In the genomic region with DNA sequence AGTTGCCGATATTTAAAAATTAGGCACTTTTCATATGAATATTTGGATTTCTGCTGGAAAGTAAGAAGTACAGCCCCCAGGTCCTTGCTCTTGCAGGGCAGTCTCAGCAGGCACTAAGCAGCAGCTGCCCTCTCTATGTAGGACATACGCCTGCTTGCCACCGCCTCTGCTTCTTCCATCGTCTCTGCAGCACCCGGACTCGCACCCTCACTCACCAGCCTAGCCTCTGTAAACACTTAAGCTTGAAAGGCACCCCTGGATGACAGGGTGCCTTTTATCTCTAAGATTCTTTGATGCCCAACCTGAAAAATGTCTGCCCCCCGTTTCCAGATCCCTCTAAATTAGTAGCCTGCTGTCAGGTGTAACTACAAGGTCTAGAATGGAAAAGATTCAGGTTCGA, we compare ENCODE assay signal across 23 cellular contexts. TPM values are rescaled to one million over a fixed set of nuclear protein-coding genes. Genes with fewer than 3 reads are reported as not detected.
A peak's percentile ranks its signal among the peaks of the same experiment; 100 is the strongest.
DNase-seq lines count a peak whose midpoint lies in the region; ATAC-seq and TF ChIP-seq lines count a peak whose summit lies in the region.
"Had no signal": no experiment of that assay in that cellular context is flagged by ENCODE, and none has a peak within 500 bp of the region (broad histone marks: within the 10 kb centered on the region; RNA-seq: fewer than 3 reads in every experiment).

No MANE protein-coding gene starts in this region.

- H3K4me3 Mint-ChIP-seq in activated T-cell treated with anti-CD3 and anti-CD28 coated beads, Interleukin-2, amount 50 U/mL, for 4 hours: no peak overlapping the region
- no peak overlapping the region for H3K4me3 Mint-ChIP-seq in CD4-positive, alpha-beta memory T cell
- no peak overlapping the region for H3K4me3 Mint-ChIP-seq in activated B cell treated with CpG ODN at 0.5 μM for 24 hours
- H3K4me3 Mint-ChIP-seq in natural killer cell treated with Interleukin-12 subunit alpha and Interleukin-12 subunit beta and Interleukin-15 and Interleukin-18, amount 100 ng/mL, for 72 hours: no peak overlapping the region
- no peak overlapping the region for H3K4me3 Mint-ChIP-seq in activated CD4-positive, alpha-beta T cell treated with anti-CD3 and anti-CD28 coated beads, Interleukin-2, amount 10 ng/mL, durations not matched to agents 7 days and 5 days
- H3K4me3 Mint-ChIP-seq: HFFc6 had no signal

- H3K4me1 Mint-ChIP-seq in activated T-cell treated with anti-CD3 and anti-CD28 coated beads, Interleukin-2, amount 50 U/mL, for 4 hours (ENCODE audit: low read depth): no peaks in the 10 kb centered on the region
- H3K4me1 Mint-ChIP-seq in CD4-positive, alpha-beta memory T cell: peaks cover 0 to 5% (median 0%) of the 10 kb centered on the region in 4 donors
- no peaks in the 10 kb centered on the region for H3K4me1 Mint-ChIP-seq in activated B cell treated with CpG ODN at 0.5 μM for 24 hours
- H3K4me1 Mint-ChIP-seq in natural killer cell treated with Interleukin-12 subunit alpha and Interleukin-12 subunit beta and Interleukin-15 and Interleukin-18, amount 100 ng/mL, for 72 hours (ENCODE audit: low read depth in 2 of 2): peaks cover 0 to 3% of the 10 kb centered on the region in 2 donors
- no peaks in the 10 kb centered on the region for H3K4me1 Mint-ChIP-seq in activated CD4-positive, alpha-beta T cell treated with anti-CD3 and anti-CD28 coated beads, Interleukin-2, amount 10 ng/mL, durations not matched to agents 7 days and 5 days

- peak; percentile 1 for DNase-seq in activated T-cell treated with anti-CD3 and anti-CD28 coated beads, Interleukin-2, amount 50 U/mL, for 1 hour
- no peak for DNase-seq in activated T-cell treated with anti-CD3 and anti-CD28 coated beads, Interleukin-2, amount 50 U/mL, for 4 hours
- DNase-seq in CD4-positive, alpha-beta memory T cell: no peak
- no peak for DNase-seq in activated B cell treated with CpG ODN at 0.5 μM for 24 hours
- DNase-seq in natural killer cell treated with Interleukin-12 subunit alpha and Interleukin-12 subunit beta and Interleukin-15 and Interleukin-18, amount 100 ng/mL, for 72 hours (ENCODE audit: low spot score): peak; percentile 16
- no peak for DNase-seq in tibial nerve (ENCODE audit: low spot score in 2 of 2)
- DNase-seq in activated CD4-positive, alpha-beta T cell treated with anti-CD3 and anti-CD28 coated beads, Interleukin-2, amount 10 ng/mL, durations not matched to agents 7 days and 5 days: no peak
- DNase-seq: C1 segment of cervical spinal cord, Caco-2, EL, HFFc6, NCI-H1048, NCI-H1436 treated with DMSO at 0.1 percent for 48 hours, NCI-H2081, NCI-H510A, NCI-H82, PC-3 had no signal

- intact Hi-C loops in CD4-positive, alpha-beta memory T cell (cut with micrococcal nuclease): no loop called here
- intact Hi-C loops in activated B cell treated with CpG ODN at 0.5 μM for 24 hours (cut with micrococcal nuclease): no loop called here

- POLR2A ChIA-PET in CD4-positive, alpha-beta memory T cell (lab: Charles Lee; ENCODE audit: partially characterized antibody): interaction anchor here (1.1 to 1.4 kb wide), 2 partner anchors 12 to 36 kb away, joined by 3 to 4 read pairs; partner anchors contain the start of genes DDX24 and IFI27L1
- POLR2A ChIA-PET in activated B cell treated with CpG ODN at 0.5 μM for 24 hours (lab: Charles Lee): no interaction called here
- POLR2A ChIA-PET in activated CD4-positive, alpha-beta T cell treated with anti-CD3 and anti-CD28 coated beads, Interleukin-2, amount 10 ng/mL, durations not matched to agents 7 days and 5 days (lab: Charles Lee): no interaction called here

- H3K4me3 ChIP-seq in CD4-positive, alpha-beta memory T cell (ENCODE audit: low read length in 2 of 2): no peak overlapping the region
- H3K4me3 ChIP-seq in tibial nerve: no peak overlapping the region

- no peak for TF ChIP-seq CTCF in activated B cell treated with CpG ODN at 0.5 μM for 24 hours (IDR thresholded peaks at IDR 0.05)
- TF ChIP-seq CTCF in tibial nerve (IDR thresholded peaks at IDR 0.05): no peak

- CTCF ChIA-PET in CD4-positive, alpha-beta memory T cell (lab: Charles Lee; ENCODE audit: partially characterized antibody): interaction anchor here (0.9 to 3.7 kb wide), 4 partner anchors 9 to 135 kb away, joined by 3 to 21 read pairs (median 6); no protein-coding TSS in a partner anchor
- CTCF ChIA-PET in activated B cell treated with CpG ODN at 0.5 μM for 24 hours (lab: Charles Lee): no interaction called here
- CTCF ChIA-PET in activated CD4-positive, alpha-beta T cell treated with anti-CD3 and anti-CD28 coated beads, Interleukin-2, amount 10 ng/mL, durations not matched to agents 7 days and 5 days (lab: Charles Lee): interaction anchor here (1.1 to 1.7 kb wide), 2 partner anchors 9 to 10 kb away, joined by 3 to 4 read pairs; no protein-coding TSS in a partner anchor

- H3K9me3 ChIP-seq in CD4-positive, alpha-beta memory T cell (ENCODE audit: control insufficient read depth in 1 of 2, low read length in 2 of 2): no peaks in the 10 kb centered on the region
- no peaks in the 10 kb centered on the region for H3K9me3 ChIP-seq in tibial nerve
- H3K9me3 ChIP-seq: Caco-2 had no signal

- peaks cover 25% of the 10 kb centered on the region for H3K36me3 Mint-ChIP-seq in activated T-cell treated with anti-CD3 and anti-CD28 coated beads, Interleukin-2, amount 50 U/mL, for 4 hours (ENCODE audit: insufficient read depth)
- peaks cover 27 to 52% of the 10 kb centered on the region in 2 donors for H3K36me3 Mint-ChIP-seq in CD4-positive, alpha-beta memory T cell
- H3K36me3 Mint-ChIP-seq in activated B cell treated with CpG ODN at 0.5 μM for 24 hours (ENCODE audit: low read depth): peaks cover 54% of the 10 kb centered on the region
- peaks cover 3% of the 10 kb centered on the region for H3K36me3 Mint-ChIP-seq in natural killer cell treated with Interleukin-12 subunit alpha and Interleukin-12 subunit beta and Interleukin-15 and Interleukin-18, amount 100 ng/mL, for 72 hours
- peaks cover 24% of the 10 kb centered on the region for H3K36me3 Mint-ChIP-seq in activated CD4-positive, alpha-beta T cell treated with anti-CD3 and anti-CD28 coated beads, Interleukin-2, amount 10 ng/mL, durations not matched to agents 7 days and 5 days (ENCODE audit: low read depth)

- no peaks in the 10 kb centered on the region for H3K9me3 Mint-ChIP-seq in activated T-cell treated with anti-CD3 and anti-CD28 coated beads, Interleukin-2, amount 50 U/mL, for 4 hours
- H3K9me3 Mint-ChIP-seq in CD4-positive, alpha-beta memory T cell: peaks cover 0 to 4% (median 0%) of the 10 kb centered on the region in 8 donors
- no peaks in the 10 kb centered on the region for H3K9me3 Mint-ChIP-seq in activated B cell treated with CpG ODN at 0.5 μM for 24 hours
- H3K9me3 Mint-ChIP-seq in natural killer cell treated with Interleukin-12 subunit alpha and Interleukin-12 subunit beta and Interleukin-15 and Interleukin-18, amount 100 ng/mL, for 72 hours: no peaks in the 10 kb centered on the region
- H3K9me3 Mint-ChIP-seq in activated CD4-positive, alpha-beta T cell treated with anti-CD3 and anti-CD28 coated beads, Interleukin-2, amount 10 ng/mL, durations not matched to agents 7 days and 5 days: no peaks in the 10 kb centered on the region
- H3K9me3 Mint-ChIP-seq: HFFc6 had no signal

- WGBS in tibial nerve, 2 donors: 92 to 94% methylated on average over 8 of the region's 8 CpGs

- no peak for TF ChIP-seq POLR2A in tibial nerve (IDR thresholded peaks at IDR 0.05)

- peaks cover 62% of the 10 kb centered on the region for H3K36me3 ChIP-seq in CD4-positive, alpha-beta memory T cell (ENCODE audit: insufficient read depth, low read length)
- peaks cover 0 to 67% (median 17%) of the 10 kb centered on the region in 3 donors for H3K36me3 ChIP-seq in tibial nerve

- no peak for TF ChIP-seq EP300 in tibial nerve (IDR thresholded peaks at IDR 0.05)

- no peaks in the 10 kb centered on the region for H3K27me3 ChIP-seq in CD4-positive, alpha-beta memory T cell (ENCODE audit: insufficient read depth, low read length)
- H3K27me3 ChIP-seq in tibial nerve: no peaks in the 10 kb centered on the region

- peak overlapping the region in 4 of 7 donors; percentile 11 to 48 (median 32) for H3K27ac Mint-ChIP-seq in CD4-positive, alpha-beta memory T cell
- peak overlapping the region; percentile 15 for H3K27ac Mint-ChIP-seq in activated B cell treated with CpG ODN at 0.5 μM for 24 hours
- no peak overlapping the region for H3K27ac Mint-ChIP-seq in natural killer cell treated with Interleukin-12 subunit alpha and Interleukin-12 subunit beta and Interleukin-15 and Interleukin-18, amount 100 ng/mL, for 72 hours
- no peak overlapping the region for H3K27ac Mint-ChIP-seq in activated CD4-positive, alpha-beta T cell treated with anti-CD3 and anti-CD28 coated beads, Interleukin-2, amount 10 ng/mL, durations not matched to agents 7 days and 5 days
- H3K27ac Mint-ChIP-seq: HFFc6 had no signal

- H3K27ac ChIP-seq in CD4-positive, alpha-beta memory T cell (ENCODE audit: low read depth, low read length): no peak overlapping the region
- no peak overlapping the region for H3K27ac ChIP-seq in tibial nerve
- H3K27ac ChIP-seq: KMS-11 had no signal

- no peaks in the 10 kb centered on the region for H3K27me3 Mint-ChIP-seq in activated T-cell treated with anti-CD3 and anti-CD28 coated beads, Interleukin-2, amount 50 U/mL, for 4 hours (ENCODE audit: low read depth)
- no peaks in the 10 kb centered on the region for H3K27me3 Mint-ChIP-seq in CD4-positive, alpha-beta memory T cell
- H3K27me3 Mint-ChIP-seq in activated B cell treated with CpG ODN at 0.5 μM for 24 hours: no peaks in the 10 kb centered on the region
- H3K27me3 Mint-ChIP-seq in natural killer cell treated with Interleukin-12 subunit alpha and Interleukin-12 subunit beta and Interleukin-15 and Interleukin-18, amount 100 ng/mL, for 72 hours: no peaks in the 10 kb centered on the region
- H3K27me3 Mint-ChIP-seq in activated CD4-positive, alpha-beta T cell treated with anti-CD3 and anti-CD28 coated beads, Interleukin-2, amount 10 ng/mL, durations not matched to agents 7 days and 5 days: no peaks in the 10 kb centered on the region

- no peaks in the 10 kb centered on the region for H3K4me1 ChIP-seq in CD4-positive, alpha-beta memory T cell (ENCODE audit: insufficient read depth, low read length)
- peaks cover 0 to 10% (median 2%) of the 10 kb centered on the region in 4 donors for H3K4me1 ChIP-seq in tibial nerve
- H3K4me1 ChIP-seq: Caco-2 had no signal

- no peak for ATAC-seq in activated T-cell treated with anti-CD3 and anti-CD28 coated beads, Interleukin-2, amount 50 U/mL, for 4 hours
- ATAC-seq in activated B cell treated with CpG ODN at 0.5 μM for 24 hours (ENCODE audit: low read depth): no peak
- no peak for ATAC-seq in natural killer cell treated with Interleukin-12 subunit alpha and Interleukin-12 subunit beta and Interleukin-15 and Interleukin-18, amount 100 ng/mL, for 72 hours
- no peak for ATAC-seq in GM21390 (IDR thresholded peaks at IDR 0.05; ENCODE audit: unreplicated experiment)
- ATAC-seq: HepG2, PC-3 had no signal

RNA-seq across cellular contexts. Expression of gene OTUB2, which starts 19.0 kb away (rescaled TPM):
- under 1 TPM; 0.50 to 0.54 (median 0.53) TPM for total RNA-seq in activated T-cell treated with anti-CD3 and anti-CD28 coated beads, Interleukin-2, amount 50 U/mL, for 4 hours
- total RNA-seq in CD4-positive, alpha-beta memory T cell: under 1 TPM; 0.42 to 0.67 TPM
- polyA plus RNA-seq in CD4-positive, alpha-beta memory T cell: 1 to 10 TPM in 1 of 2 donors, under 1 TPM in 1; 0.19 to 1.1 TPM
- 0.12 TPM in 1 of 2 replicates, not detected in the other for total RNA-seq in activated B cell treated with CpG ODN at 0.5 μM for 24 hours
- total RNA-seq in natural killer cell treated with Interleukin-12 subunit alpha and Interleukin-12 subunit beta and Interleukin-15 and Interleukin-18, amount 100 ng/mL, for 72 hours: under 1 TPM; 0.14 to 0.22 TPM
- under 1 TPM in 3 of 4 donors, not detected in 1; 0.21 to 0.66 (median 0.60) TPM for total RNA-seq in tibial nerve
- total RNA-seq in activated CD4-positive, alpha-beta T cell treated with anti-CD3 and anti-CD28 coated beads, Interleukin-2, amount 10 ng/mL, durations not matched to agents 7 days and 5 days: 1 to 10 TPM; 2.3 to 2.4 TPM

RNA-seq across cellular contexts. Expression of gene DDX24, which starts 35.9 kb away (rescaled TPM):
- total RNA-seq in activated T-cell treated with anti-CD3 and anti-CD28 coated beads, Interleukin-2, amount 50 U/mL, for 4 hours: 100 to 1,000 TPM; 287 to 321 (median 319) TPM
- 100 to 1,000 TPM; 313 to 322 TPM for total RNA-seq in CD4-positive, alpha-beta memory T cell
- 100 to 1,000 TPM; 135 to 307 TPM for polyA plus RNA-seq in CD4-positive, alpha-beta memory T cell
- 169 and 179 TPM in 2 replicates for total RNA-seq in activated B cell treated with CpG ODN at 0.5 μM for 24 hours
- total RNA-seq in natural killer cell treated with Interleukin-12 subunit alpha and Interleukin-12 subunit beta and Interleukin-15 and Interleukin-18, amount 100 ng/mL, for 72 hours: 100 to 1,000 TPM; 168 to 241 TPM
- total RNA-seq in tibial nerve: 100 to 1,000 TPM; 116 to 170 (median 151) TPM
- 100 to 1,000 TPM; 187 to 211 TPM for total RNA-seq in activated CD4-positive, alpha-beta T cell treated with anti-CD3 and anti-CD28 coated beads, Interleukin-2, amount 10 ng/mL, durations not matched to agents 7 days and 5 days

RNA-seq across cellular contexts. Expression of gene IFI27L1, which starts 36.0 kb away (rescaled TPM):
- total RNA-seq in activated T-cell treated with anti-CD3 and anti-CD28 coated beads, Interleukin-2, amount 50 U/mL, for 4 hours: 1 to 10 TPM; 8.9 to 9.5 (median 9.0) TPM
- total RNA-seq in CD4-positive, alpha-beta memory T cell: 1 to 10 TPM; 7.4 to 7.9 TPM
- polyA plus RNA-seq in CD4-positive, alpha-beta memory T cell: 1 to 10 TPM; 6.3 to 8.5 TPM
- total RNA-seq in activated B cell treated with CpG ODN at 0.5 μM for 24 hours: 9.2 and 11.4 TPM in 2 replicates
- 10 to 100 TPM; 22.9 to 23.0 TPM for total RNA-seq in natural killer cell treated with Interleukin-12 subunit alpha and Interleukin-12 subunit beta and Interleukin-15 and Interleukin-18, amount 100 ng/mL, for 72 hours
- 10 to 100 TPM in 2 of 4 donors, 1 to 10 TPM in 2; 2.7 to 14.6 (median 7.2) TPM for total RNA-seq in tibial nerve
- total RNA-seq in activated CD4-positive, alpha-beta T cell treated with anti-CD3 and anti-CD28 coated beads, Interleukin-2, amount 10 ng/mL, durations not matched to agents 7 days and 5 days: 10 to 100 TPM; 31.6 to 42.1 TPM

RNA-seq across cellular contexts. Expression of gene CCDC197, which starts 48.0 kb away (rescaled TPM):
- under 1 TPM in 1 of 3 donors, not detected in 2; 0.35 TPM for total RNA-seq in activated T-cell treated with anti-CD3 and anti-CD28 coated beads, Interleukin-2, amount 50 U/mL, for 4 hours
- total RNA-seq in CD4-positive, alpha-beta memory T cell: not detected
- polyA plus RNA-seq in CD4-positive, alpha-beta memory T cell: not detected
- total RNA-seq in activated B cell treated with CpG ODN at 0.5 μM for 24 hours (not detected in 2 replicates), tibial nerve (not detected)
- total RNA-seq in natural killer cell treated with Interleukin-12 subunit alpha and Interleukin-12 subunit beta and Interleukin-15 and Interleukin-18, amount 100 ng/mL, for 72 hours: not detected
- not detected for total RNA-seq in activated CD4-positive, alpha-beta T cell treated with anti-CD3 and anti-CD28 coated beads, Interleukin-2, amount 10 ng/mL, durations not matched to agents 7 days and 5 days
- total RNA-seq: A673, Caco-2, H4, HFFc6, M059J, PC-3 had no signal

Comparison
In these comparisons a context has a peak if more than half of its experiments do, and no peak if none do; other contexts are left out.
1. DNase-seq: peak in activated T-cell treated with anti-CD3 and anti-CD28 coated beads, Interleukin-2, amount 50 U/mL, for 1 hour (single experiment) and natural killer cell treated with Interleukin-12 subunit alpha and Interleukin-12 subunit beta and Interleukin-15 and Interleukin-18, amount 100 ng/mL, for 72 hours (single experiment); none in activated T-cell treated with anti-CD3 and anti-CD28 coated beads, Interleukin-2, amount 50 U/mL, for 4 hours (single experiment), CD4-positive, alpha-beta memory T cell (0 of 5), activated B cell treated with CpG ODN at 0.5 μM for 24 hours (single experiment), tibial nerve (0 of 2) and activated CD4-positive, alpha-beta T cell treated with anti-CD3 and anti-CD28 coated beads, Interleukin-2, amount 10 ng/mL, durations not matched to agents 7 days and 5 days (single experiment).
2. H3K27ac Mint-ChIP-seq: peak in CD4-positive, alpha-beta memory T cell (4 of 7) and activated B cell treated with CpG ODN at 0.5 μM for 24 hours (single experiment); none in natural killer cell treated with Interleukin-12 subunit alpha and Interleukin-12 subunit beta and Interleukin-15 and Interleukin-18, amount 100 ng/mL, for 72 hours (0 of 2) and activated CD4-positive, alpha-beta T cell treated with anti-CD3 and anti-CD28 coated beads, Interleukin-2, amount 10 ng/mL, durations not matched to agents 7 days and 5 days (single experiment).